8 cellular contexts compared by ENCODE assay signal in genomic region chr20:33674294-33675126, GRCh38. TPM values are rescaled to one million over a fixed set of nuclear protein-coding genes. Genes with fewer than 3 reads are reported as not detected.
DNase-seq lines count a peak whose midpoint lies in the region; ATAC-seq and TF ChIP-seq lines count a peak whose summit lies in the region.

NECAB3 (minus strand) TSS chr20:33674428; CDS start chr20:33674352, 76 bp downstream.

- intact Hi-C loops in left cardiac atrium (cut with DNase I), result no loop called here

- H3K79me2 ChIP-seq in MM.1S (ENCODE audit: low read length) (peaks cover 29% of the 10 kb centered on the region), parathyroid adenoma (no peaks in the 10 kb centered on the region)

- no peaks in the 10 kb centered on the region for H3K36me3 ChIP-seq in MM.1S (replicated peaks; ENCODE audit: insufficient read depth, low read length)
- no peaks in the 10 kb centered on the region for H3K36me3 ChIP-seq in parathyroid adenoma (ENCODE audit: control insufficient read depth, insufficient read depth, low read length)

- H3K27ac ChIP-seq in MM.1S (ENCODE audit: low read length) (no peak within 1 kb of the TSS; the same call in 1 of the 2 replicates), parathyroid adenoma (peak within 1 kb of the TSS; percentile 47)

- H3K9ac ChIP-seq in MM.1S (ENCODE audit: low read length) (peak within 1 kb of the TSS; percentile 73), parathyroid adenoma (peak within 1 kb of the TSS; percentile 29)

- ATAC-seq in GM21529 (IDR thresholded peaks at IDR 0.05; ENCODE audit: unreplicated experiment), result peak; percentile 59
- ATAC-seq in left cardiac atrium, result peak; percentile 89 to 91
- no peak for ATAC-seq in GM18861 (IDR thresholded peaks at IDR 0.05; ENCODE audit: unreplicated experiment)

- H2AFZ ChIP-seq in MM.1S (ENCODE audit: low read length), result peak within 1 kb of the TSS; percentile 69; the same call in 1 of the 2 replicates
- peak within 1 kb of the TSS; percentile 83 for H2AFZ ChIP-seq in parathyroid adenoma

- peak within 1 kb of the TSS; percentile 91 for H3K4me3 ChIP-seq in MM.1S (ENCODE audit: low read length)
- peak within 1 kb of the TSS; percentile 74 for H3K4me3 ChIP-seq in parathyroid adenoma (ENCODE audit: low read depth, low read length)

- TF ChIP-seq CTCF in MM.1S (IDR thresholded peaks at IDR 0.05; ENCODE audit: low read length), result no peak
- no peak for TF ChIP-seq CTCF in parathyroid adenoma (IDR thresholded peaks at IDR 0.05)

- no peaks in the 10 kb centered on the region for H3K27me3 ChIP-seq in MM.1S (replicated peaks; ENCODE audit: insufficient read depth, low read length)
- no peaks in the 10 kb centered on the region for H3K27me3 ChIP-seq in parathyroid adenoma (ENCODE audit: control insufficient read depth, insufficient read depth, low read length)

- DNase-seq in DMS 273 (lab: John Stamatoyannopoulos, UW; ENCODE audit: unreplicated experiment) (peak; percentile 93), MM.1S (peak; percentile 82), SKM-1 (lab: John Stamatoyannopoulos, UW; ENCODE audit: unreplicated experiment) (peak; percentile 43), amniotic stem cell (lab: John Stamatoyannopoulos, UW) (peak; percentile 30), left cardiac atrium (peak; percentile 85)

- H3F3A ChIP-seq in MM.1S (ENCODE audit: insufficient read depth, low read length), result peaks cover 16% of the 10 kb centered on the region; the same call in 1 of the 2 replicates

- no peaks in the 10 kb centered on the region for H3K9me2 ChIP-seq in MM.1S (replicated peaks; ENCODE audit: insufficient read depth, low read length)

- peak within 1 kb of the TSS; percentile 99 for H3K4me2 ChIP-seq in MM.1S (ENCODE audit: low read depth, low read length)
- H3K4me2 ChIP-seq in parathyroid adenoma (ENCODE audit: low read length), result peak within 1 kb of the TSS; percentile 74

- H3K9me3 ChIP-seq in MM.1S (replicated peaks; ENCODE audit: insufficient read depth, low read length), result no peaks in the 10 kb centered on the region
- H3K9me3 ChIP-seq in parathyroid adenoma (ENCODE audit: control insufficient read depth, low read length), result no peaks in the 10 kb centered on the region

- peaks cover 16% of the 10 kb centered on the region for H3K4me1 ChIP-seq in MM.1S (ENCODE audit: low read length)
- peaks cover 10% of the 10 kb centered on the region for H3K4me1 ChIP-seq in parathyroid adenoma

- no peaks in the 10 kb centered on the region for H4K20me1 ChIP-seq in MM.1S (ENCODE audit: insufficient read depth, low read length)

RNA-seq across cellular contexts. Expression of gene NECAB3, which starts in this region (rescaled TPM):
- total RNA-seq in left cardiac atrium, result 10 to 100 TPM; 47.4 to 59.9 TPM

Comparison
In these comparisons a context has a peak if more than half of its experiments do, and no peak if none do; other contexts are left out.
1. DNase-seq: peak in every context shown above with its lines; median percentile 93 in DMS 273; 85 in left cardiac atrium; 82 in MM.1S; 43 in SKM-1; 30 in amniotic stem cell.